Comparison of ENCODE assay signal across 29 cellular contexts in the genomic region with DNA sequence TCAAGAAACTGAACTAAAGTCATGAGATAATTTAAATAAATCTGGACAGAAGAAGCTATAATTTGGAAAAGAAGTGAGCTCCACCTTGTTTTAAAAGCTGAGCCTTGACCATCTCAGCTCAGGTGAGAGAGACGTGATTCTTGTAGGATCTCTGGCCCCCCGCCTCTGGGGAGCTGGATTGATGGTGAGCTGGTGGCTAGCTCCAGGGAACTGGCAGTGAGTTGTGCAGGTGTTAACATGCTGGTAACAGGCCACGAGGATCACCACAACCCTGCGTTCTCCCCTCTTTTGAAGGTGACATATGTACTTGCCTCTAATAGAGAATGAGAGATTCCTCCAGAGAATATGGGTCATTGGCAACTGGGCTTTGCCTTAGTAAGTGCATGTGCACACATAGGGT.
"Had no signal": no experiment of that assay in that cellular context is flagged by ENCODE, and none has a peak within 500 bp of the region (broad histone marks: within the 10 kb centered on the region; RNA-seq: fewer than 3 reads in every experiment).

No MANE protein-coding gene starts in this region.

- H3K4me1 ChIP-seq: stomach, suprapubic skin, testis, thyroid gland, tibial artery, tibial nerve, transverse colon, upper lobe of left lung, upper lobe of right lung, uterus, vagina had no signal

- H3K27me3 ChIP-seq: stomach, suprapubic skin, testis, thyroid gland, tibial artery, tibial nerve, transverse colon, upper lobe of left lung, upper lobe of right lung, uterus, vagina had no signal

- DNase-seq: stimulated activated CD4-positive, alpha-beta T cell treated with anti-CD3 and anti-CD28 coated beads, Interleukin-2, amount 100 ng/mL, for 48 hours; stimulated activated CD4-positive, alpha-beta T cell treated with anti-CD3 and anti-CD28 coated beads, Interleukin-4, amount 100 ng/mL, for 1 hour; stimulated activated CD4-positive, alpha-beta T cell treated with anti-CD3 and anti-CD28 coated beads, Interleukin-4, amount 100 ng/mL, for 24 hours; stimulated activated CD4-positive, alpha-beta T cell treated with anti-CD3 and anti-CD28 coated beads, Interleukin-4, amount 100 ng/mL, for 4 hours; stimulated activated CD8-positive, alpha-beta memory T cell treated with anti-CD3 and anti-CD28 coated beads, Interleukin-4, amount 100 ng/mL, for 48 hours; stimulated activated naive B cell treated with anti-CD40 and anti-IgM and Interleukin-4, amounts not matched to agents 10 μg/mL and 1 μg/mL and 100 μg/mL, for 72 hours; stimulated activated naive CD4-positive, alpha-beta T cell; stimulated activated naive CD4-positive, alpha-beta T cell treated with Interleukin-2 at 50 U/mL for 16 hours; stimulated activated naive CD8-positive, alpha-beta T cell treated with anti-CD3 and anti-CD28 coated beads, Interleukin-15, amount 100 ng/mL, for 72 hours; stimulated activated naive CD8-positive, alpha-beta T cell treated with anti-CD3 and anti-CD28 coated beads, Interleukin-15, Interleukin-2, amounts not matched to agents 100 U/mL and 50 U/mL, for 24 hours; stomach; substantia nigra; testis; thyroid gland; tibial artery; transverse colon; trophoblast cell; upper lobe of left lung; upper lobe of right lung; uterus had no signal

- FAIRE-seq: urothelium cell line had no signal

- ATAC-seq: stimulated activated effector memory CD8-positive, alpha-beta T cell treated with anti-CD3 and anti-CD28 coated beads, Interleukin-12 subunit alpha, Interleukin-12 subunit beta, amount 100 ng/mL, for 72 hours; stimulated activated memory B cell treated with anti-CD40 and anti-IgM and Interleukin-4, amounts not matched to agents 10 μg/mL and 1 μg/mL and 100 μg/mL, for 72 hours; stimulated activated naive B cell treated with anti-CD40 and anti-IgM and Interleukin-4, amounts not matched to agents 10 μg/mL and 1 μg/mL and 100 μg/mL, for 72 hours; stimulated activated naive CD8-positive, alpha-beta T cell treated with anti-CD3 and anti-CD28 coated beads, Interleukin-15, amount 100 ng/mL, for 72 hours; stimulated activated naive CD8-positive, alpha-beta T cell treated with anti-CD3 and anti-CD28 coated beads, Interleukin-15, Interleukin-2, amounts not matched to agents 100 U/mL and 50 U/mL, for 24 hours; upper lobe of right lung had no signal

- H3K9me3 Mint-ChIP-seq: stimulated activated effector memory CD8-positive, alpha-beta T cell treated with anti-CD3 and anti-CD28 coated beads, Interleukin-12 subunit alpha, Interleukin-12 subunit beta, amount 100 ng/mL, for 72 hours; stimulated activated memory B cell treated with anti-CD40 and anti-IgM and Interleukin-4, amounts not matched to agents 10 μg/mL and 1 μg/mL and 100 μg/mL, for 72 hours; stimulated activated naive B cell treated with anti-CD40 and anti-IgM and Interleukin-4, amounts not matched to agents 10 μg/mL and 1 μg/mL and 100 μg/mL, for 72 hours; stimulated activated naive CD8-positive, alpha-beta T cell treated with anti-CD3 and anti-CD28 coated beads, Interleukin-15, amount 100 ng/mL, for 72 hours; type B pancreatic cell had no signal

- H3K27me3 Mint-ChIP-seq: stimulated activated memory B cell treated with anti-CD40 and anti-IgM and Interleukin-4, amounts not matched to agents 10 μg/mL and 1 μg/mL and 100 μg/mL, for 72 hours; stimulated activated naive B cell treated with anti-CD40 and anti-IgM and Interleukin-4, amounts not matched to agents 10 μg/mL and 1 μg/mL and 100 μg/mL, for 72 hours; stimulated activated naive CD8-positive, alpha-beta T cell treated with anti-CD3 and anti-CD28 coated beads, Interleukin-15, amount 100 ng/mL, for 72 hours; stimulated activated naive CD8-positive, alpha-beta T cell treated with anti-CD3 and anti-CD28 coated beads, Interleukin-15, Interleukin-2, amounts not matched to agents 100 ng/mL and 50 ng/mL, for 24 hours; type B pancreatic cell had no signal

- H3K27ac Mint-ChIP-seq: stimulated activated effector memory CD8-positive, alpha-beta T cell treated with anti-CD3 and anti-CD28 coated beads, Interleukin-12 subunit alpha, Interleukin-12 subunit beta, amount 100 ng/mL, for 72 hours; stimulated activated memory B cell treated with anti-CD40 and anti-IgM and Interleukin-4, amounts not matched to agents 10 μg/mL and 1 μg/mL and 100 μg/mL, for 72 hours; stimulated activated naive B cell treated with anti-CD40 and anti-IgM and Interleukin-4, amounts not matched to agents 10 μg/mL and 1 μg/mL and 100 μg/mL, for 72 hours; stimulated activated naive CD8-positive, alpha-beta T cell treated with anti-CD3 and anti-CD28 coated beads, Interleukin-15, amount 100 ng/mL, for 72 hours; stimulated activated naive CD8-positive, alpha-beta T cell treated with anti-CD3 and anti-CD28 coated beads, Interleukin-15, Interleukin-2, amounts not matched to agents 100 ng/mL and 50 ng/mL, for 24 hours; type B pancreatic cell had no signal

- H3K4me3 ChIP-seq: stomach, suprapubic skin, testis, thoracic aorta, thyroid gland, tibial artery, tibial nerve, transverse colon, upper lobe of left lung, upper lobe of right lung, uterus, vagina had no signal

- H3K4me3 Mint-ChIP-seq: stimulated activated effector memory CD8-positive, alpha-beta T cell treated with anti-CD3 and anti-CD28 coated beads, Interleukin-12 subunit alpha, Interleukin-12 subunit beta, amount 100 ng/mL, for 72 hours; stimulated activated memory B cell treated with anti-CD40 and anti-IgM and Interleukin-4, amounts not matched to agents 10 μg/mL and 1 μg/mL and 100 μg/mL, for 72 hours; stimulated activated naive B cell treated with anti-CD40 and anti-IgM and Interleukin-4, amounts not matched to agents 10 μg/mL and 1 μg/mL and 100 μg/mL, for 72 hours; stimulated activated naive CD8-positive, alpha-beta T cell treated with anti-CD3 and anti-CD28 coated beads, Interleukin-15, amount 100 ng/mL, for 72 hours; stimulated activated naive CD8-positive, alpha-beta T cell treated with anti-CD3 and anti-CD28 coated beads, Interleukin-15, Interleukin-2, amounts not matched to agents 100 ng/mL and 50 ng/mL, for 24 hours; type B pancreatic cell had no signal

- H3K36me3 ChIP-seq: stomach, suprapubic skin, thoracic aorta, thyroid gland, tibial artery, tibial nerve, transverse colon, upper lobe of left lung, upper lobe of right lung, uterus, vagina had no signal

- H3K4me1 Mint-ChIP-seq: stimulated activated effector memory CD8-positive, alpha-beta T cell treated with anti-CD3 and anti-CD28 coated beads, Interleukin-12 subunit alpha, Interleukin-12 subunit beta, amount 100 ng/mL, for 72 hours; stimulated activated memory B cell treated with anti-CD40 and anti-IgM and Interleukin-4, amounts not matched to agents 10 μg/mL and 1 μg/mL and 100 μg/mL, for 72 hours; stimulated activated naive B cell treated with anti-CD40 and anti-IgM and Interleukin-4, amounts not matched to agents 10 μg/mL and 1 μg/mL and 100 μg/mL, for 72 hours; stimulated activated naive CD8-positive, alpha-beta T cell treated with anti-CD3 and anti-CD28 coated beads, Interleukin-15, amount 100 ng/mL, for 72 hours had no signal

- H3K36me3 Mint-ChIP-seq: stimulated activated effector memory CD8-positive, alpha-beta T cell treated with anti-CD3 and anti-CD28 coated beads, Interleukin-12 subunit alpha, Interleukin-12 subunit beta, amount 100 ng/mL, for 72 hours; stimulated activated memory B cell treated with anti-CD40 and anti-IgM and Interleukin-4, amounts not matched to agents 10 μg/mL and 1 μg/mL and 100 μg/mL, for 72 hours; stimulated activated naive B cell treated with anti-CD40 and anti-IgM and Interleukin-4, amounts not matched to agents 10 μg/mL and 1 μg/mL and 100 μg/mL, for 72 hours; type B pancreatic cell had no signal

- H3K9me3 ChIP-seq: stomach, suprapubic skin, testis, thoracic aorta, thyroid gland, tibial artery, tibial nerve, transverse colon, upper lobe of left lung, upper lobe of right lung, uterus, vagina had no signal

- H3K27ac ChIP-seq: stomach, suprapubic skin, testis, thoracic aorta, thyroid gland, tibial artery, tibial nerve, transverse colon, upper lobe of left lung, upper lobe of right lung, uterus, vagina had no signal
